ENCODE assay signal across 8 cellular contexts in the genomic region with DNA sequence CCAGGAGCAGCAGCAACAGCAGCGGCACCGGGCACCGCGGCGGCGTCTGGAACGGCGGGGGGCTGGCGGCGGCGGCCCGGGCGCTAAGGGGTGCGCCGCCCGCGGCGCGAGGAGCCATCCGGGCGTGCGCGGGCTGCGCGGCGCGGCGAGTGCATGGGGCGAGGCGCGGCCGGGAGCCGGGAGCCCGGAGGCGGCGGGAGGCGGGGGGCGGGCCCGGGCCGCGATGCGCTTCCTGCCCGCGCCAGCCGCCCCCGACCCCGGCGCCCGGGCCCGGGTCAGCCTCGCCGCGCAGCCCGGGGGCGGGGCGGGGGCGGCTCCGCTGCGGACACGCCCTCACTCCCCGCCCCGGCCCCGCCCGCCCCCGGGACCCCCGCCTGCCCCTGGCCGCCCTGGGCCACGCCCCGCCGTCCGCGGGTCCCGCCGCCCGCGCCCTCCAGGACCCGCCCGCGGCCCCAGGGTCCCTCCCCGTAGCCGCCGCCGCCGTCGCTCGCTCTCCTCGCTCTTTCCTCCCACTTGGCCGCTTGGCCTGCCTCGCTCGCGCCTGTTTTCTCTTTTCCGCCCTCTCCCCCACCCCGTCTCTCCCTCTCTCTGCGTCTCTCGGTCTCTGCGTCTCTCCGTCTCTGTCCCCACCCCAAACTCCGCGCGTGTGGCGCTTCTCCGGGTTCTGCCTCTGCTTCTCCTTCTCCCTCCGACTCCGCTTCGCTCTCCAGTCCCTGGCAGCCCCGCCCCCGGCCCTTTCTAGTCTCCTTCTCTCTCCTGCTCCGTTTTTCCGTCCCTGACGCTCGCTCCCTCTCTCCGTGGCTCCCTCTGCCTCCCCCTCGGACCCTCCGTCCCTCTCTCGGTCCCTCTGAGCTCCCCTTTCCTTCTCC. TPM values are rescaled to one million over a fixed set of nuclear protein-coding genes. Genes with fewer than 3 reads are reported as not detected.
A peak's percentile ranks its signal among the peaks of the same experiment; 100 is the strongest.
DNase-seq lines count a peak whose midpoint lies in the region; ATAC-seq, FAIRE-seq and TF ChIP-seq lines count a peak whose summit lies in the region.

Gene PLXND1, minus strand, starts transcription at position 155 of the 869 bp plus-strand sequence. Its CDS starts 37 bp downstream, at position 118.

- TF ChIP-seq CTCF in D721Med (IDR thresholded peaks at IDR 0.05; ENCODE audit: insufficient read depth, missing control alignments) = no peak

- in situ Hi-C loops in T47D (cut with HindIII; ENCODE audit: low pct_unique_long_range_greater_than_20kb, low sequenced_read_pairs) = no loop called here

- peaks cover 19% of the 10 kb centered on the region for H3K4me1 ChIP-seq in iPS DF 6.9 (ENCODE audit: control insufficient read depth, insufficient read depth, low read length)

- H3K9me3 ChIP-seq in iPS DF 6.9 (ENCODE audit: control insufficient read depth, insufficient read depth, low read length) = no peaks in the 10 kb centered on the region

- ATAC-seq in SK-N-SH treated with all-trans-retinoic acid at 6 μM for 48 hours = peak; percentile 2; the same call in 1 of the 3 replicates
- ATAC-seq in HG02981 (IDR thresholded peaks at IDR 0.05; ENCODE audit: unreplicated experiment) = no peak
- no peak for ATAC-seq in HG03442 (IDR thresholded peaks at IDR 0.05; ENCODE audit: unreplicated experiment)

- H3K27ac ChIP-seq in iPS DF 6.9 (ENCODE audit: low read length) = no peak within 1 kb of the TSS

- no CpG with 5 or more reads among the region's 115 CpGs for WGBS in iPS DF 6.9 (ENCODE audit: insufficient coverage, insufficient read length)

- H3K27me3 ChIP-seq in iPS DF 6.9 (ENCODE audit: control insufficient read depth, insufficient read depth, low read length) = peaks cover 6% of the 10 kb centered on the region; the same call in 1 of the 2 replicates

- no peaks in the 10 kb centered on the region for H3K36me3 ChIP-seq in iPS DF 6.9 (ENCODE audit: control insufficient read depth, insufficient read depth, low read length)

- no peak for FAIRE-seq in D721Med (lab: Jason Lieb, UNC)

- H3K4me3 ChIP-seq in iPS DF 6.9 (ENCODE audit: low read length) = peak within 1 kb of the TSS; percentile 57; the same call in 1 of the 2 replicates

- peak; percentile 94 for DNase-seq in D721Med (ENCODE audit: insufficient read length, low spot score)
- peak; percentile 89 for DNase-seq in HuH-7 (ENCODE audit: low spot score)
- peak; percentile 66 to 76 for DNase-seq in T47D (ENCODE audit: low read depth in 1 of 2, low spot score in 1 of 2)
- no peak for DNase-seq in iPS DF 6.9 (ENCODE audit: low read depth, low spot score)
- no peak for DNase-seq in renal cortical epithelial cell (ENCODE audit: low read depth)

TF ChIP-seq in SK-N-SH treated with all-trans-retinoic acid at 6 μM for 48 hours, 23 proteins besides CTCF, POLR2A, EP300 and RAD21:
- TF ChIP-seq ZC3H10 (CRISPR knock-in tag; IDR thresholded peaks at IDR 0.05) (no peak), OSR1 (CRISPR knock-in tag; IDR thresholded peaks at IDR 0.05) (no peak), TOX (CRISPR knock-in tag; IDR thresholded peaks at IDR 0.05; ENCODE audit: borderline replicate concordance) (no peak), RARB (CRISPR knock-in tag; IDR thresholded peaks at IDR 0.05) (no peak), CREB5 (CRISPR knock-in tag; IDR thresholded peaks at IDR 0.05; ENCODE audit: low read depth) (no peak), POU6F1 (CRISPR knock-in tag; IDR thresholded peaks at IDR 0.05; ENCODE audit: borderline replicate concordance, low read depth) (no peak), GLIS3 (CRISPR knock-in tag; IDR thresholded peaks at IDR 0.05) (no peak), BACH2 (CRISPR knock-in tag; IDR thresholded peaks at IDR 0.05; ENCODE audit: borderline replicate concordance) (no peak)

RNA-seq across cellular contexts. Expression of gene PLXND1, which starts in this region (rescaled TPM):
- total RNA-seq in renal cortical epithelial cell = 3.1 and 29.6 TPM in 2 replicates

Comparison
In these comparisons a context has a peak if more than half of its experiments do, and no peak if none do; other contexts are left out.
1. DNase-seq: peak in D721Med (single experiment), HuH-7 (single experiment) and T47D (2 of 2); none in iPS DF 6.9 (single experiment) and renal cortical epithelial cell (single experiment).